ENCODE assay signal across 9 cellular contexts in the genomic region with DNA sequence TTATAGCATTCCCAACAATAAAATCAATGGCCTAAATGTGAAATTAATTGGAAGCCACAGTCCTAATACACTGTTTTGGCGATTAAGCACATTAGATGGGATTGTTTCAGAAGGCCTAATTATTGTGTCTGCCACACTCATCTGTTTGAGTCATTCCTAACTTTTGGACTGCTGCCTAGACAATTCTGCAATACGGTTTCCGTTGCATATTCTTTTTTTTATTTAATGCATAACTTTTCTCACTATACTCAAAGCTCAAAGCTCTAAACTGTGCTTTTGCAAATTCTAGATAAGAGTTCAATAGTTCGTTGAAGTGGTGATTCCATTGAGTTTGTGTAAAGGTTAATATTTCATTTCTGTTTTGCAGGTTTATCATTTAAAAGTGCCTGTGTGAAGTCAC. TPM values are rescaled to one million over a fixed set of nuclear protein-coding genes. Genes with fewer than 3 reads are reported as not detected.
DNase-seq lines count a peak whose midpoint lies in the region; ATAC-seq, FAIRE-seq and TF ChIP-seq lines count a peak whose summit lies in the region.
"Had no signal": no experiment of that assay in that cellular context is flagged by ENCODE, and none has a peak within 500 bp of the region (broad histone marks: within the 10 kb centered on the region; RNA-seq: fewer than 3 reads in every experiment).

No MANE protein-coding gene starts in this region.

- ATAC-seq in HG02981 (IDR thresholded peaks at IDR 0.05; ENCODE audit: unreplicated experiment) = no peak
- ATAC-seq in GM18502 (IDR thresholded peaks at IDR 0.05; ENCODE audit: poor library complexity, unreplicated experiment) = no peak
- no peak for ATAC-seq in upper lobe of right lung

- FAIRE-seq in RCC 7860 (lab: Jason Lieb, UNC) = peak; percentile 89

- H3K27ac ChIP-seq in upper lobe of right lung = no peak overlapping the region

- H3K27me3 ChIP-seq in upper lobe of right lung = no peaks in the 10 kb centered on the region

- DNase-seq in AG10803 (ENCODE audit: low read depth) (peak; percentile 89), RCC 7860 (ENCODE audit: low spot score) (peak; percentile 47), fibroblast of gingiva (ENCODE audit: low read depth) (peak; percentile 82), non-pigmented ciliary epithelial cell (ENCODE audit: low read depth) (peak; percentile 65), T-helper 9 cell (no peak), upper lobe of right lung (no peak)
- DNase-seq: NCI-H187 had no signal

- TF ChIP-seq CTCF in AG10803 (conservative IDR thresholded peaks at IDR 0.05; ENCODE audit: low read length) (no peak), upper lobe of right lung (IDR thresholded peaks at IDR 0.05) (no peak)

- intact Hi-C loops in upper lobe of right lung (cut with DNase I) = no loop called here

- H3K4me3 ChIP-seq in AG10803 (ENCODE audit: low read length) = no peak overlapping the region
- H3K4me3 ChIP-seq in upper lobe of right lung = no peak overlapping the region

- H3K36me3 ChIP-seq in upper lobe of right lung = peaks cover 14% of the 10 kb centered on the region

- H3K9me3 ChIP-seq in upper lobe of right lung = no peaks in the 10 kb centered on the region

- H3K4me1 ChIP-seq in upper lobe of right lung = peaks cover 60% of the 10 kb centered on the region

RNA-seq across cellular contexts. Expression of a gene that starts 53.1 kb away (rescaled TPM):
- 60.6 TPM for total RNA-seq in upper lobe of right lung

Comparison
In these comparisons a context has a peak if more than half of its experiments do, and no peak if none do; other contexts are left out.
1. DNase-seq: peak in AG10803 (single experiment), RCC 7860 (single experiment), fibroblast of gingiva (single experiment) and non-pigmented ciliary epithelial cell (single experiment); none in T-helper 9 cell (single experiment) and upper lobe of right lung (single experiment).